24 cellular contexts compared by ENCODE assay signal in genomic region chr19:44725684-44726083, GRCh38. TPM values are rescaled to one million over a fixed set of nuclear protein-coding genes. Genes with fewer than 3 reads are reported as not detected.
DNase-seq lines count a peak whose midpoint lies in the region; ATAC-seq and TF ChIP-seq lines count a peak whose summit lies in the region.
"Had no signal": no experiment of that assay in that cellular context is flagged by ENCODE, and none has a peak within 500 bp of the region (broad histone marks: within the 10 kb centered on the region; RNA-seq: fewer than 3 reads in every experiment).

No MANE protein-coding gene starts in this region.

- ATAC-seq in left colon: peak; percentile 62
- no peak for ATAC-seq in GM19328 (IDR thresholded peaks at IDR 0.05; ENCODE audit: unreplicated experiment)
- no peak for ATAC-seq in HG03280 (IDR thresholded peaks at IDR 0.05; ENCODE audit: unreplicated experiment)
- ATAC-seq: stimulated activated naive B cell treated with anti-CD40 and anti-IgM and Interleukin-4, amounts not matched to agents 10 μg/mL and 1 μg/mL and 100 μg/mL, for 72 hours had no signal

- no peaks in the 10 kb centered on the region for H3K36me3 ChIP-seq in spleen
- H3K36me3 ChIP-seq: adrenal gland, cardiac muscle cell, MG63, prostate gland, tibial nerve had no signal

- WGBS in spleen, 5 donors: 64 to 86% (median 82%) methylated on average over 5 of the region's 5 CpGs

- H3K4me1 ChIP-seq in spleen: peaks cover 34 to 86% (median 62%) of the 10 kb centered on the region in 6 donors
- H3K4me1 ChIP-seq: prostate gland had no signal

- peaks cover 35% of the 10 kb centered on the region for H3K4me1 Mint-ChIP-seq in activated CD4-positive, alpha-beta memory T cell treated with anti-CD3 and anti-CD28 coated beads for 36 hours (ENCODE audit: low read depth)
- peaks cover 59% of the 10 kb centered on the region for H3K4me1 Mint-ChIP-seq in activated CD4-positive, alpha-beta memory T cell treated with anti-CD3 and anti-CD28 coated beads, Interleukin-2, amount 10 ng/mL, durations not matched to agents 7 days and 5 days

- no peak for TF ChIP-seq POLR2A in spleen (IDR thresholded peaks at IDR 0.05)

- H3K4me3 ChIP-seq in spleen: peak overlapping the region in 1 of 8 donors; percentile 13
- H3K4me3 ChIP-seq: adrenal gland, cardiac muscle cell, MG63, prostate gland, tibial nerve had no signal

- H3K36me3 Mint-ChIP-seq in activated CD4-positive, alpha-beta memory T cell treated with anti-CD3 and anti-CD28 coated beads for 36 hours: no peaks in the 10 kb centered on the region
- H3K36me3 Mint-ChIP-seq in activated CD4-positive, alpha-beta memory T cell treated with anti-CD3 and anti-CD28 coated beads, Interleukin-2, amount 10 ng/mL, durations not matched to agents 7 days and 5 days (ENCODE audit: low read depth): no peaks in the 10 kb centered on the region
- H3K36me3 Mint-ChIP-seq: CD4-positive, CD25-positive, alpha-beta regulatory T cell; stimulated activated naive B cell treated with anti-CD40 and anti-IgM and Interleukin-4, amounts not matched to agents 10 μg/mL and 1 μg/mL and 100 μg/mL, for 72 hours had no signal

- no peaks in the 10 kb centered on the region for H3K27me3 ChIP-seq in spleen (replicated peaks in 1 of 7)
- H3K27me3 ChIP-seq: adrenal gland, cardiac muscle cell, MG63, tibial nerve had no signal

- no peaks in the 10 kb centered on the region for H3K9me3 Mint-ChIP-seq in activated CD4-positive, alpha-beta memory T cell treated with anti-CD3 and anti-CD28 coated beads for 36 hours
- H3K9me3 Mint-ChIP-seq in activated CD4-positive, alpha-beta memory T cell treated with anti-CD3 and anti-CD28 coated beads, Interleukin-2, amount 10 ng/mL, durations not matched to agents 7 days and 5 days: no peaks in the 10 kb centered on the region
- H3K9me3 Mint-ChIP-seq: activated T-helper 2 cell treated with anti-CD3 and anti-CD28 coated beads, Interferon-gamma antibody, Interleukin-2, Interleukin-4, amounts not matched to agents 10 μg/mL and 5 μg/mL and 100 μg/mL, durations not matched to agents 14 hours and 24 hours and 36 hours; CD4-positive, CD25-positive, alpha-beta regulatory T cell; nephron progenitor cell; stimulated activated naive B cell treated with anti-CD40 and anti-IgM and Interleukin-4, amounts not matched to agents 10 μg/mL and 1 μg/mL and 100 μg/mL, for 72 hours had no signal

- peak overlapping the region; percentile 13 for H3K27ac Mint-ChIP-seq in activated CD4-positive, alpha-beta memory T cell treated with anti-CD3 and anti-CD28 coated beads for 36 hours
- no peak overlapping the region for H3K27ac Mint-ChIP-seq in activated CD4-positive, alpha-beta memory T cell treated with anti-CD3 and anti-CD28 coated beads, Interleukin-2, amount 10 ng/mL, durations not matched to agents 7 days and 5 days
- H3K27ac Mint-ChIP-seq: activated T-helper 2 cell treated with anti-CD3 and anti-CD28 coated beads, Interferon-gamma antibody, Interleukin-2, Interleukin-4, amounts not matched to agents 10 μg/mL and 5 μg/mL and 100 μg/mL, durations not matched to agents 14 hours and 24 hours and 36 hours; nephron progenitor cell had no signal

- no peak overlapping the region for H3K4me3 Mint-ChIP-seq in activated CD4-positive, alpha-beta memory T cell treated with anti-CD3 and anti-CD28 coated beads for 36 hours
- H3K4me3 Mint-ChIP-seq in activated CD4-positive, alpha-beta memory T cell treated with anti-CD3 and anti-CD28 coated beads, Interleukin-2, amount 10 ng/mL, durations not matched to agents 7 days and 5 days: no peak overlapping the region
- H3K4me3 Mint-ChIP-seq: CD4-positive, CD25-positive, alpha-beta regulatory T cell; nephron progenitor cell; stimulated activated naive B cell treated with anti-CD40 and anti-IgM and Interleukin-4, amounts not matched to agents 10 μg/mL and 1 μg/mL and 100 μg/mL, for 72 hours had no signal

- H3K27me3 Mint-ChIP-seq in activated CD4-positive, alpha-beta memory T cell treated with anti-CD3 and anti-CD28 coated beads for 36 hours: peaks cover 2% of the 10 kb centered on the region
- H3K27me3 Mint-ChIP-seq in activated CD4-positive, alpha-beta memory T cell treated with anti-CD3 and anti-CD28 coated beads, Interleukin-2, amount 10 ng/mL, durations not matched to agents 7 days and 5 days: no peaks in the 10 kb centered on the region
- H3K27me3 Mint-ChIP-seq: stimulated activated naive B cell treated with anti-CD40 and anti-IgM and Interleukin-4, amounts not matched to agents 10 μg/mL and 1 μg/mL and 100 μg/mL, for 72 hours had no signal

- TF ChIP-seq CTCF in spleen (IDR thresholded peaks at IDR 0.05 in 8 of 11, conservative IDR thresholded peaks at IDR 0.05 in 3 of 11): no peak

- intact Hi-C loops in activated CD4-positive, alpha-beta memory T cell treated with anti-CD3 and anti-CD28 coated beads for 36 hours (cut with micrococcal nuclease): loop anchor here (2.0 kb wide), 2 partner anchors 29 to 119 kb away; no protein-coding TSS in a partner anchor
- intact Hi-C loops in left colon (cut with DNase I, micrococcal nuclease): loop anchor here in 1 of 2 donors (10.0 kb wide), 1 partner anchor 49 kb away; the partner anchor contains the start of gene CBLC
- intact Hi-C loops in spleen (cut with DNase I; ENCODE audit: low total_unique reads): loop anchor here (2.0 kb wide), 1 partner anchor 45 kb away; no protein-coding TSS in a partner anchor

- peak overlapping the region in 6 of 8 donors; percentile 15 to 77 (median 60) for H3K27ac ChIP-seq in spleen
- H3K27ac ChIP-seq: cardiac muscle cell, prostate gland had no signal

- no peak for DNase-seq in activated CD4-positive, alpha-beta memory T cell treated with anti-CD3 and anti-CD28 coated beads for 36 hours
- DNase-seq in activated CD4-positive, alpha-beta memory T cell treated with anti-CD3 and anti-CD28 coated beads, Interleukin-2, amount 10 ng/mL, durations not matched to agents 7 days and 5 days: no peak
- DNase-seq in RPMI8226 (peak; percentile 35), left colon (peak; percentile 65 to 82), spleen (no peak), NCI-H526 (lab: John Stamatoyannopoulos, UW) (no peak)
- DNase-seq: activated CD4-positive, CD25-positive, alpha-beta regulatory T cell; CD4-positive, CD25-positive, alpha-beta regulatory T cell; DMS79; effector CD4-positive, alpha-beta T cell; MG63; NCI-H187; NCI-H226; nephron progenitor cell; stimulated activated naive B cell treated with anti-CD40 and anti-IgM and Interleukin-4, amounts not matched to agents 10 μg/mL and 1 μg/mL and 100 μg/mL, for 72 hours; T-helper 2 cell had no signal

- no peaks in the 10 kb centered on the region for H3K9me3 ChIP-seq in spleen
- H3K9me3 ChIP-seq: adrenal gland, MG63, prostate gland, tibial nerve had no signal

- POLR2A ChIA-PET in activated CD4-positive, alpha-beta memory T cell treated with anti-CD3 and anti-CD28 coated beads for 36 hours (lab: Charles Lee): interaction anchor here (3.0 kb wide), 1 partner anchor 45 kb away, joined by 20 read pairs; no protein-coding TSS in a partner anchor
- POLR2A ChIA-PET in activated CD4-positive, alpha-beta memory T cell treated with anti-CD3 and anti-CD28 coated beads, Interleukin-2, amount 10 ng/mL, durations not matched to agents 7 days and 5 days (lab: Charles Lee): interaction anchor here (2.8 to 5.2 kb wide), 2 partner anchors 28 to 46 kb away, joined by 23 to 84 read pairs; no protein-coding TSS in a partner anchor

- CTCF ChIA-PET in activated CD4-positive, alpha-beta memory T cell treated with anti-CD3 and anti-CD28 coated beads for 36 hours (lab: Charles Lee): interaction anchor here (1.2 to 7.1 kb wide), 8 partner anchors 12 to 120 kb away, joined by 4 to 434 read pairs (median 38); partner anchors contain the start of genes CBLC and NECTIN2
- CTCF ChIA-PET in activated CD4-positive, alpha-beta memory T cell treated with anti-CD3 and anti-CD28 coated beads, Interleukin-2, amount 10 ng/mL, durations not matched to agents 7 days and 5 days (lab: Charles Lee): interaction anchor here (0.6 to 10.1 kb wide), 7 partner anchors 18 to 73 kb away, joined by 3 to 336 read pairs (median 6); no protein-coding TSS in a partner anchor

RNA-seq across cellular contexts. Expression of gene BCL3, which starts 22.8 kb away (rescaled TPM):
- 10 to 100 TPM; 75.0 to 79.6 TPM for total RNA-seq in activated CD4-positive, alpha-beta memory T cell treated with anti-CD3 and anti-CD28 coated beads for 36 hours
- total RNA-seq in activated CD4-positive, alpha-beta memory T cell treated with anti-CD3 and anti-CD28 coated beads, Interleukin-2, amount 10 ng/mL, durations not matched to agents 7 days and 5 days: 10 to 100 TPM; 63.4 to 66.6 TPM
- total RNA-seq in left colon (100 to 1,000 TPM in 1 of 2 donors, 10 to 100 TPM in 1; 81.5 to 103 TPM), spleen (100 to 1,000 TPM in 4 of 7 donors, 10 to 100 TPM in 3; 64.3 to 229 (median 145) TPM)
- polyA plus RNA-seq in spleen: 10 to 100 TPM; 26.5 to 56.7 (median 37.7) TPM

RNA-seq across cellular contexts. Expression of gene CEACAM16, which starts 26.7 kb away (rescaled TPM):
- total RNA-seq in activated CD4-positive, alpha-beta memory T cell treated with anti-CD3 and anti-CD28 coated beads for 36 hours: not detected
- not detected for total RNA-seq in activated CD4-positive, alpha-beta memory T cell treated with anti-CD3 and anti-CD28 coated beads, Interleukin-2, amount 10 ng/mL, durations not matched to agents 7 days and 5 days
- total RNA-seq in left colon: under 1 TPM in 1 of 2 donors, not detected in 1; 0.45 TPM
- total RNA-seq in spleen: not detected
- not detected for polyA plus RNA-seq in spleen
- total RNA-seq: activated T-helper 2 cell treated with anti-CD3 and anti-CD28 coated beads, Interferon-gamma antibody, Interleukin-2, Interleukin-4, amounts not matched to agents 10 μg/mL and 5 μg/mL and 100 μg/mL, durations not matched to agents 14 hours and 24 hours and 36 hours; cardiac muscle cell; CD4-positive, CD25-positive, alpha-beta regulatory T cell; prostate gland; tibial nerve had no signal
- polyA plus RNA-seq: cardiac muscle cell; CD4-positive, CD25-positive, alpha-beta regulatory T cell had no signal

RNA-seq across cellular contexts. Expression of gene CBLC, which starts 52.0 kb away (rescaled TPM):
- not detected for total RNA-seq in activated CD4-positive, alpha-beta memory T cell treated with anti-CD3 and anti-CD28 coated beads for 36 hours
- total RNA-seq in activated CD4-positive, alpha-beta memory T cell treated with anti-CD3 and anti-CD28 coated beads, Interleukin-2, amount 10 ng/mL, durations not matched to agents 7 days and 5 days: not detected
- total RNA-seq in left colon (10 to 100 TPM; 79.1 to 84.4 TPM), spleen (not detected)
- polyA plus RNA-seq in spleen: not detected
- total RNA-seq: activated T-helper 2 cell treated with anti-CD3 and anti-CD28 coated beads, Interferon-gamma antibody, Interleukin-2, Interleukin-4, amounts not matched to agents 10 μg/mL and 5 μg/mL and 100 μg/mL, durations not matched to agents 14 hours and 24 hours and 36 hours; cardiac muscle cell; CD4-positive, CD25-positive, alpha-beta regulatory T cell; lung microvascular endothelial cell; tibial nerve had no signal
- polyA plus RNA-seq: CD4-positive, CD25-positive, alpha-beta regulatory T cell had no signal

RNA-seq across cellular contexts. Expression of gene CEACAM19, which starts 54.4 kb away (rescaled TPM):
- total RNA-seq in activated CD4-positive, alpha-beta memory T cell treated with anti-CD3 and anti-CD28 coated beads for 36 hours: under 1 TPM; 0.31 to 0.57 TPM
- total RNA-seq in activated CD4-positive, alpha-beta memory T cell treated with anti-CD3 and anti-CD28 coated beads, Interleukin-2, amount 10 ng/mL, durations not matched to agents 7 days and 5 days: under 1 TPM in 1 of 2 experiments, not detected in 1; 0.30 TPM
- total RNA-seq in left colon: 1 to 10 TPM; 6.5 to 6.6 TPM
- total RNA-seq in spleen: 1 to 10 TPM; 2.3 to 6.8 (median 4.3) TPM
- polyA plus RNA-seq in spleen: 1 to 10 TPM; 1.0 to 3.9 (median 3.5) TPM
- total RNA-seq: CD4-positive, CD25-positive, alpha-beta regulatory T cell had no signal
- polyA plus RNA-seq: CD4-positive, CD25-positive, alpha-beta regulatory T cell had no signal

Comparison
In these comparisons a context has a peak if more than half of its experiments do, and no peak if none do; other contexts are left out.
1. DNase-seq: peak in RPMI8226 (single experiment) and left colon (2 of 2); none in activated CD4-positive, alpha-beta memory T cell treated with anti-CD3 and anti-CD28 coated beads for 36 hours (single experiment), activated CD4-positive, alpha-beta memory T cell treated with anti-CD3 and anti-CD28 coated beads, Interleukin-2, amount 10 ng/mL, durations not matched to agents 7 days and 5 days (single experiment), spleen (single experiment) and NCI-H526 (0 of 2).
2. RNA of gene CBLC, which starts 52.0 kb away (total RNA-seq): 79.1 to 84.4 TPM in left colon; not detected in activated CD4-positive, alpha-beta memory T cell treated with anti-CD3 and anti-CD28 coated beads for 36 hours, not detected in activated CD4-positive, alpha-beta memory T cell treated with anti-CD3 and anti-CD28 coated beads, Interleukin-2, amount 10 ng/mL, durations not matched to agents 7 days and 5 days and not detected in spleen; every median in the first group is over 10 times any median in the second.